ENCODE assay signal across 10 cellular contexts in the genomic region with DNA sequence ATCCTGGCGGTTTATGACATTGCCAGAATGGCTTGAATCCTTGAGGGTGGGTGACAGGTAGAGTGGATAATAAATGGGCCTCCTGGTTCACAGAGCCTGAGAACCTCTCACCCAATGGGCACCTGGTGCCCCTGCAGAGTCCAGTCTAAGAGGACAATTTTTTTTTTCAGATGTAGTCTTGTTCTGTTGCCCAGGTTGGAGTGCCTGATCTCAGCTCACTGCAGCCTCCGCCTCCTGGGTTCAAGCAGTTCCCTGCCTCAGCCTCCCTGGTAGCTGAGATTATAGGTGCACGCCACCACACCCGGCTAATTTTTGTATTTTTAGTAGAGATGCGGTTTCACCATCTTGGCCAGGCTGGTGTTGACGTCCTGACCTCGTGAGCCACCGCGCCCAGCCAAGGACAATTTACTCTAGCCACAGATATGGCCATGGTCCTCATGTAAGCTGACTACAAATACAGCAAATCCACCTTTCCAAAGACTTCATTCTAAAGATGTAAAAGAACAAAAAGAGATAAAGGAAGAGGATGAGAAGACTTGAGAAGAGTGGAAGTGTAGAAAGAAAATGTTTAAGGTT. TPM values are rescaled to one million over a fixed set of nuclear protein-coding genes. Genes with fewer than 3 reads are reported as not detected.
DNase-seq lines count a peak whose midpoint lies in the region; TF ChIP-seq lines count a peak whose summit lies in the region.
"Had no signal": no experiment of that assay in that cellular context is flagged by ENCODE, and none has a peak within 500 bp of the region (broad histone marks: within the 10 kb centered on the region; RNA-seq: fewer than 3 reads in every experiment).

No MANE protein-coding gene starts in this region.

- no peak for DNase-seq in activated CD4-positive, alpha-beta T cell treated with anti-CD3 and anti-CD28 coated beads, Interleukin-2, amount 10 ng/mL, durations not matched to agents 7 days and 5 days
- no peak for DNase-seq in activated CD4-positive, alpha-beta T cell treated with anti-CD3 and anti-CD28 coated beads for 1 hour
- DNase-seq in MCF 10A (ENCODE audit: unreplicated experiment) (no peak), mesothelial cell of epicardium (ENCODE audit: low spot score in 2 of 2, unreplicated experiment in 2 of 2) (no peak), suprapubic skin (ENCODE audit: low spot score in 2 of 2) (no peak), kidney tubule cell (ENCODE audit: low spot score) (no peak), NCI-H1417 (lab: John Stamatoyannopoulos, UW) (no peak), anterior cingulate cortex (lab: John Stamatoyannopoulos, UW) (no peak)
- DNase-seq: DND-41, NCI-H2029 had no signal

- TF ChIP-seq CTCF in MCF 10A (IDR thresholded peaks at IDR 0.05; ENCODE audit: unreplicated experiment) (no peak), mesothelial cell of epicardium (IDR thresholded peaks at IDR 0.05; ENCODE audit: unreplicated experiment) (no peak), suprapubic skin (IDR thresholded peaks at IDR 0.05) (no peak)

- H3K4me1 Mint-ChIP-seq in activated CD4-positive, alpha-beta T cell treated with anti-CD3 and anti-CD28 coated beads, Interleukin-2, amount 10 ng/mL, durations not matched to agents 7 days and 5 days: peaks cover 21% of the 10 kb centered on the region
- H3K4me1 Mint-ChIP-seq in MCF 10A (ENCODE audit: insufficient read depth, unreplicated experiment): peaks cover 33% of the 10 kb centered on the region
- peaks cover 42% of the 10 kb centered on the region for H3K4me1 Mint-ChIP-seq in mesothelial cell of epicardium

- no peaks in the 10 kb centered on the region for H3K27me3 ChIP-seq in suprapubic skin

- H3K36me3 Mint-ChIP-seq in activated CD4-positive, alpha-beta T cell treated with anti-CD3 and anti-CD28 coated beads, Interleukin-2, amount 10 ng/mL, durations not matched to agents 7 days and 5 days (ENCODE audit: low read depth): no peaks in the 10 kb centered on the region
- H3K36me3 Mint-ChIP-seq in MCF 10A (ENCODE audit: insufficient read depth, unreplicated experiment) (peaks cover 4% of the 10 kb centered on the region), mesothelial cell of epicardium (peaks cover 12% of the 10 kb centered on the region)

- no peaks in the 10 kb centered on the region for H3K36me3 ChIP-seq in suprapubic skin

- no peak for TF ChIP-seq EP300 in suprapubic skin (IDR thresholded peaks at IDR 0.05)

- H3K9me3 Mint-ChIP-seq in activated CD4-positive, alpha-beta T cell treated with anti-CD3 and anti-CD28 coated beads, Interleukin-2, amount 10 ng/mL, durations not matched to agents 7 days and 5 days: peaks cover under 1% of the 10 kb centered on the region
- no peaks in the 10 kb centered on the region for H3K9me3 Mint-ChIP-seq in MCF 10A (ENCODE audit: unreplicated experiment)
- no peaks in the 10 kb centered on the region for H3K9me3 Mint-ChIP-seq in mesothelial cell of epicardium

- no peak overlapping the region for H3K4me3 Mint-ChIP-seq in activated CD4-positive, alpha-beta T cell treated with anti-CD3 and anti-CD28 coated beads, Interleukin-2, amount 10 ng/mL, durations not matched to agents 7 days and 5 days
- H3K4me3 Mint-ChIP-seq in MCF 10A (ENCODE audit: unreplicated experiment) (no peak overlapping the region), mesothelial cell of epicardium (no peak overlapping the region)

- peaks cover 50% of the 10 kb centered on the region for H3K4me1 ChIP-seq in suprapubic skin

- H3K27ac Mint-ChIP-seq in activated CD4-positive, alpha-beta T cell treated with anti-CD3 and anti-CD28 coated beads, Interleukin-2, amount 10 ng/mL, durations not matched to agents 7 days and 5 days: peak overlapping the region; percentile 48
- H3K27ac Mint-ChIP-seq in MCF 10A (ENCODE audit: low read depth, unreplicated experiment): peak overlapping the region; percentile 34
- H3K27ac Mint-ChIP-seq in mesothelial cell of epicardium: peak overlapping the region; percentile 91

- no peak for TF ChIP-seq POLR2A in suprapubic skin (IDR thresholded peaks at IDR 0.05)

- WGBS in suprapubic skin: 82% methylated on average over 9 of the region's 9 CpGs

- CTCF ChIA-PET in activated CD4-positive, alpha-beta T cell treated with anti-CD3 and anti-CD28 coated beads, Interleukin-2, amount 10 ng/mL, durations not matched to agents 7 days and 5 days (lab: Charles Lee): interaction anchor here (1.3 kb wide), 1 partner anchor 21 kb away, joined by 3 read pairs; no protein-coding TSS in a partner anchor
- CTCF ChIA-PET in MCF 10A (lab: Yijun Ruan, JAX): no interaction called here

- intact Hi-C loops in MCF 10A (cut with micrococcal nuclease): no loop called here

- peaks cover 31% of the 10 kb centered on the region for H3K27me3 Mint-ChIP-seq in activated CD4-positive, alpha-beta T cell treated with anti-CD3 and anti-CD28 coated beads, Interleukin-2, amount 10 ng/mL, durations not matched to agents 7 days and 5 days
- H3K27me3 Mint-ChIP-seq in MCF 10A (ENCODE audit: insufficient read depth, unreplicated experiment): no peaks in the 10 kb centered on the region
- no peaks in the 10 kb centered on the region for H3K27me3 Mint-ChIP-seq in mesothelial cell of epicardium (ENCODE audit: low read depth)

- H3K27ac ChIP-seq in suprapubic skin: peak overlapping the region; percentile 78

- BruUV-seq in MCF 10A (replicated peaks; lab: Mats Ljungman, UMichigan): no TSS peak

- no peaks in the 10 kb centered on the region for H3K9me3 ChIP-seq in suprapubic skin

- POLR2A ChIA-PET in activated CD4-positive, alpha-beta T cell treated with anti-CD3 and anti-CD28 coated beads, Interleukin-2, amount 10 ng/mL, durations not matched to agents 7 days and 5 days (lab: Charles Lee): no interaction called here
- POLR2A ChIA-PET in MCF 10A (lab: Yijun Ruan, JAX): interaction anchor here (1.8 kb wide), 1 partner anchor 8 kb away, joined by 5 read pairs; no protein-coding TSS in a partner anchor

- no peak overlapping the region for H3K4me3 ChIP-seq in suprapubic skin

RNA-seq across cellular contexts. Expression of a gene that starts 33.0 kb away (rescaled TPM):
- not detected for total RNA-seq in activated CD4-positive, alpha-beta T cell treated with anti-CD3 and anti-CD28 coated beads, Interleukin-2, amount 10 ng/mL, durations not matched to agents 7 days and 5 days
- 54.6 and 66.0 TPM in 2 replicates for total RNA-seq in MCF 10A (2022)
- 432 to 469 TPM (median 449 TPM) in 3 replicates for total RNA-seq in mesothelial cell of epicardium
- 10 to 100 TPM; 43.0 to 72.7 (median 53.5) TPM for total RNA-seq in suprapubic skin

RNA-seq across cellular contexts. Expression of a gene that starts 33.1 kb away (rescaled TPM):
- total RNA-seq in activated CD4-positive, alpha-beta T cell treated with anti-CD3 and anti-CD28 coated beads, Interleukin-2, amount 10 ng/mL, durations not matched to agents 7 days and 5 days: under 1 TPM; 0.06 to 0.12 TPM
- total RNA-seq in MCF 10A (2022): 25.9 and 42.1 TPM in 2 replicates
- total RNA-seq in mesothelial cell of epicardium: 341 to 362 TPM (median 347 TPM) in 3 replicates
- total RNA-seq in suprapubic skin: 10 to 100 TPM; 36.7 to 60.8 (median 43.6) TPM

Comparison
In these comparisons a context has a peak if more than half of its experiments do, and no peak if none do; other contexts are left out.
1. H3K27ac Mint-ChIP-seq: peak in every context shown above with its lines; median percentile 91 in mesothelial cell of epicardium; 48 in activated CD4-positive, alpha-beta T cell treated with anti-CD3 and anti-CD28 coated beads, Interleukin-2, amount 10 ng/mL, durations not matched to agents 7 days and 5 days; 34 in MCF 10A.
2. RNA of a gene that starts 33.0 kb away (total RNA-seq): 432 to 469 TPM in mesothelial cell of epicardium, 54.6 to 66.0 TPM in MCF 10A and 43.0 to 72.7 TPM in suprapubic skin; not detected in activated CD4-positive, alpha-beta T cell treated with anti-CD3 and anti-CD28 coated beads, Interleukin-2, amount 10 ng/mL, durations not matched to agents 7 days and 5 days; every median in the first group is over 10 times any median in the second.
3. RNA of a gene that starts 33.1 kb away (total RNA-seq): 341 to 362 TPM in mesothelial cell of epicardium, 36.7 to 60.8 TPM in suprapubic skin and 25.9 to 42.1 TPM in MCF 10A; 0.06 to 0.12 TPM in activated CD4-positive, alpha-beta T cell treated with anti-CD3 and anti-CD28 coated beads, Interleukin-2, amount 10 ng/mL, durations not matched to agents 7 days and 5 days; every median in the first group is over 10 times any median in the second.